ENCODE assay signal across 1 cellular context in the genomic region with DNA sequence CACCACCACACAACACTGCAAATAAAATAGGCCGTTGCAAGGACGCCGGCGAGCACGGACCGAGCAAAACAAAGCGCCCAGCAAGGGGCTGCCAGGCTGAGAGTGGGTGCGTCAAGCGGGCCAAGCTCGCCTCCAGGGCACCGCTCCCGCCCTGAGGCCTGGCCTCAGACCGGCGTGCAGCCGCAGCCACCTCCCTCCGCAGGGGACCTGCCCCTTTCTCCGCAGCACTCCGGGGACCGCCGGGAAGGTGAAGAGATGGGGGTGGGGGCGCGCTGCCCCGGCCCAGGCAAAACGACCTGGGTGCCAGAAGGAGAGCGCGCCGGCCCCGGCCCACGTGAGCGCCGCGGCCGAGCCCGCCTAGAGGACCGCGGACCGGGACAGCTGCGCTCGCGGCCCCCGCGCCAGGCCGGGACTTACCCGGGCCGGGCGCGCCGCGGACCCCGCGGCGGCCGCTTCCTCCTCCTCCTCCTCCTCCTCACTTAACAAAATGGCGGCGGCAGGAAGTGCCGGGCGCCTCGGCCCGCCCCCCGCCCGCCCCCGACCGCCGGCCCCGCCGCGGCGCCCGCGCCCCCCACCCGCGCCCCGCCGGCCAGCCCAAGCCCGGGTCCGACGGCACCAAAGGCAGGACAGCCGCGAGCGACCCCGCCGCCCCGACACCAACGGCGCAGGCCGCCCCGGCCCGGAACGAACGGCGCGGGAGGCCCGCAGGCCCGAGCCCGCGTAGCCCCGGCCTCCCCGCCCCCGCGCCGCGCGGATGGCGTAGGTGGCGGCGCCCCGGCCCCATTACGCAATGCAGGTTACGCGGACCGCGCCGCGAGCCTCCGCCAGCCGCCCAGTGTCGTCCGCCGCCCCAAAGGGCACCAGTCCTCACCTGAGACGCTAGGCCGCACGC.
TF ChIP-seq lines count a peak whose summit lies in the region.

No MANE protein-coding gene starts in this region.

TF ChIP-seq in HepG2, 621 proteins besides CTCF, POLR2A, EP300 and RAD21 (continues in another document):
- TF ChIP-seq, protein P1, sequence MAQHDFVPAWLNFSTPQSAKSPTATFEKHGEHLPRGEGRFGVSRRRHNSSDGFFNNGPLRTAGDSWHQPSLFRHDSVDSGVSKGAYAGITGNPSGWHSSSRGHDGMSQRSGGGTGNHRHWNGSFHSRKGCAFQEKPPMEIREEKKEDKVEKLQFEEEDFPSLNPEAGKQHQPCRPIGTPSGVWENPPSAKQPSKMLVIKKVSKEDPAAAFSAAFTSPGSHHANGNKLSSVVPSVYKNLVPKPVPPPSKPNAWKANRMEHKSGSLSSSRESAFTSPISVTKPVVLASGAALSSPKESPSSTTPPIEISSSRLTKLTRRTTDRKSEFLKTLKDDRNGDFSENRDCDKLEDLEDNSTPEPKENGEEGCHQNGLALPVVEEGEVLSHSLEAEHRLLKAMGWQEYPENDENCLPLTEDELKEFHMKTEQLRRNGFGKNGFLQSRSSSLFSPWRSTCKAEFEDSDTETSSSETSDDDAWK (CRISPR knock-in tag; IDR thresholded peaks at IDR 0.05): no peak
- TF ChIP-seq, protein P2, sequence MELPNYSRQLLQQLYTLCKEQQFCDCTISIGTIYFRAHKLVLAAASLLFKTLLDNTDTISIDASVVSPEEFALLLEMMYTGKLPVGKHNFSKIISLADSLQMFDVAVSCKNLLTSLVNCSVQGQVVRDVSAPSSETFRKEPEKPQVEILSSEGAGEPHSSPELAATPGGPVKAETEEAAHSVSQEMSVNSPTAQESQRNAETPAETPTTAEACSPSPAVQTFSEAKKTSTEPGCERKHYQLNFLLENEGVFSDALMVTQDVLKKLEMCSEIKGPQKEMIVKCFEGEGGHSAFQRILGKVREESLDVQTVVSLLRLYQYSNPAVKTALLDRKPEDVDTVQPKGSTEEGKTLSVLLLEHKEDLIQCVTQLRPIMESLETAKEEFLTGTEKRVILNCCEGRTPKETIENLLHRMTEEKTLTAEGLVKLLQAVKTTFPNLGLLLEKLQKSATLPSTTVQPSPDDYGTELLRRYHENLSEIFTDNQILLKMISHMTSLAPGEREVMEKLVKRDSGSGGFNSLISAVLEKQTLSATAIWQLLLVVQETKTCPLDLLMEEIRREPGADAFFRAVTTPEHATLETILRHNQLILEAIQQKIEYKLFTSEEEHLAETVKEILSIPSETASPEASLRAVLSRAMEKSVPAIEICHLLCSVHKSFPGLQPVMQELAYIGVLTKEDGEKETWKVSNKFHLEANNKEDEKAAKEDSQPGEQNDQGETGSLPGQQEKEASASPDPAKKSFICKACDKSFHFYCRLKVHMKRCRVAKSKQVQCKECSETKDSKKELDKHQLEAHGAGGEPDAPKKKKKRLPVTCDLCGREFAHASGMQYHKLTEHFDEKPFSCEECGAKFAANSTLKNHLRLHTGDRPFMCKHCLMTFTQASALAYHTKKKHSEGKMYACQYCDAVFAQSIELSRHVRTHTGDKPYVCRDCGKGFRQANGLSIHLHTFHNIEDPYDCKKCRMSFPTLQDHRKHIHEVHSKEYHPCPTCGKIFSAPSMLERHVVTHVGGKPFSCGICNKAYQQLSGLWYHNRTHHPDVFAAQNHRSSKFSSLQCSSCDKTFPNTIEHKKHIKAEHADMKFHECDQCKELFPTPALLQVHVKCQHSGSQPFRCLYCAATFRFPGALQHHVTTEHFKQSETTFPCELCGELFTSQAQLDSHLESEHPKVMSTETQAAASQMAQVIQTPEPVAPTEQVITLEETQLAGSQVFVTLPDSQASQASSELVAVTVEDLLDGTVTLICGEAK (IDR thresholded peaks at IDR 0.05): no peak
- TF ChIP-seq, protein P2 (CRISPR knock-in tag; IDR thresholded peaks at IDR 0.05): 0 out of 2 replicates have a peak, but pooled peaks have one; percentile 27
- no peak for TF ChIP-seq ZNF382 (CRISPR knock-in tag; IDR thresholded peaks at IDR 0.05; ENCODE audit: borderline replicate concordance)
- peak; percentile 70; the same call in 1 of the 2 replicates for TF ChIP-seq ZNF891 (CRISPR knock-in tag; IDR thresholded peaks at IDR 0.05)
- TF ChIP-seq AGO1 (IDR thresholded peaks at IDR 0.05; ENCODE audit: low read depth, low read length, poor library complexity, severe bottlenecking): peak; percentile 94
- no peak for TF ChIP-seq WIZ (CRISPR knock-in tag; IDR thresholded peaks at IDR 0.05)
- no peak for TF ChIP-seq NFIB (CRISPR knock-in tag; IDR thresholded peaks at IDR 0.05; ENCODE audit: borderline replicate concordance)
- TF ChIP-seq RFX3 (CRISPR knock-in tag; IDR thresholded peaks at IDR 0.05): no peak
- peak; percentile 70 for TF ChIP-seq RBFOX2 (IDR thresholded peaks at IDR 0.05; ENCODE audit: low read depth, low read length)
- TF ChIP-seq SALL2 (CRISPR knock-in tag; IDR thresholded peaks at IDR 0.05): 0 out of 2 replicates have a peak, but pooled peaks have one; percentile 5
- TF ChIP-seq, protein P3, sequence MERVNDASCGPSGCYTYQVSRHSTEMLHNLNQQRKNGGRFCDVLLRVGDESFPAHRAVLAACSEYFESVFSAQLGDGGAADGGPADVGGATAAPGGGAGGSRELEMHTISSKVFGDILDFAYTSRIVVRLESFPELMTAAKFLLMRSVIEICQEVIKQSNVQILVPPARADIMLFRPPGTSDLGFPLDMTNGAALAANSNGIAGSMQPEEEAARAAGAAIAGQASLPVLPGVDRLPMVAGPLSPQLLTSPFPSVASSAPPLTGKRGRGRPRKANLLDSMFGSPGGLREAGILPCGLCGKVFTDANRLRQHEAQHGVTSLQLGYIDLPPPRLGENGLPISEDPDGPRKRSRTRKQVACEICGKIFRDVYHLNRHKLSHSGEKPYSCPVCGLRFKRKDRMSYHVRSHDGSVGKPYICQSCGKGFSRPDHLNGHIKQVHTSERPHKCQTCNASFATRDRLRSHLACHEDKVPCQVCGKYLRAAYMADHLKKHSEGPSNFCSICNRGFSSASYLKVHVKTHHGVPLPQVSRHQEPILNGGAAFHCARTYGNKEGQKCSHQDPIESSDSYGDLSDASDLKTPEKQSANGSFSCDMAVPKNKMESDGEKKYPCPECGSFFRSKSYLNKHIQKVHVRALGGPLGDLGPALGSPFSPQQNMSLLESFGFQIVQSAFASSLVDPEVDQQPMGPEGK (CRISPR knock-in tag; IDR thresholded peaks at IDR 0.05): 0 out of 2 replicates have a peak, but pooled peaks have one; percentile 17
- peak; percentile 39; the same call in 1 of the 2 replicates for TF ChIP-seq KAT7 (CRISPR knock-in tag; IDR thresholded peaks at IDR 0.05; ENCODE audit: borderline replicate concordance)
- TF ChIP-seq GABPB1 (CRISPR knock-in tag; IDR thresholded peaks at IDR 0.05): peak; percentile 49; the same call in 1 of the 2 replicates
- 0 out of 2 replicates have a peak, but pooled peaks have one; percentile 48 for TF ChIP-seq ZSCAN21 (CRISPR knock-in tag; IDR thresholded peaks at IDR 0.05; ENCODE audit: borderline replicate concordance)
- TF ChIP-seq, protein P4, sequence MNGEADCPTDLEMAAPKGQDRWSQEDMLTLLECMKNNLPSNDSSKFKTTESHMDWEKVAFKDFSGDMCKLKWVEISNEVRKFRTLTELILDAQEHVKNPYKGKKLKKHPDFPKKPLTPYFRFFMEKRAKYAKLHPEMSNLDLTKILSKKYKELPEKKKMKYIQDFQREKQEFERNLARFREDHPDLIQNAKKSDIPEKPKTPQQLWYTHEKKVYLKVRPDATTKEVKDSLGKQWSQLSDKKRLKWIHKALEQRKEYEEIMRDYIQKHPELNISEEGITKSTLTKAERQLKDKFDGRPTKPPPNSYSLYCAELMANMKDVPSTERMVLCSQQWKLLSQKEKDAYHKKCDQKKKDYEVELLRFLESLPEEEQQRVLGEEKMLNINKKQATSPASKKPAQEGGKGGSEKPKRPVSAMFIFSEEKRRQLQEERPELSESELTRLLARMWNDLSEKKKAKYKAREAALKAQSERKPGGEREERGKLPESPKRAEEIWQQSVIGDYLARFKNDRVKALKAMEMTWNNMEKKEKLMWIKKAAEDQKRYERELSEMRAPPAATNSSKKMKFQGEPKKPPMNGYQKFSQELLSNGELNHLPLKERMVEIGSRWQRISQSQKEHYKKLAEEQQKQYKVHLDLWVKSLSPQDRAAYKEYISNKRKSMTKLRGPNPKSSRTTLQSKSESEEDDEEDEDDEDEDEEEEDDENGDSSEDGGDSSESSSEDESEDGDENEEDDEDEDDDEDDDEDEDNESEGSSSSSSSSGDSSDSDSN (CRISPR knock-in tag; IDR thresholded peaks at IDR 0.05): peak; percentile 46; the same call in 1 of the 2 replicates
- TF ChIP-seq, protein P5, sequence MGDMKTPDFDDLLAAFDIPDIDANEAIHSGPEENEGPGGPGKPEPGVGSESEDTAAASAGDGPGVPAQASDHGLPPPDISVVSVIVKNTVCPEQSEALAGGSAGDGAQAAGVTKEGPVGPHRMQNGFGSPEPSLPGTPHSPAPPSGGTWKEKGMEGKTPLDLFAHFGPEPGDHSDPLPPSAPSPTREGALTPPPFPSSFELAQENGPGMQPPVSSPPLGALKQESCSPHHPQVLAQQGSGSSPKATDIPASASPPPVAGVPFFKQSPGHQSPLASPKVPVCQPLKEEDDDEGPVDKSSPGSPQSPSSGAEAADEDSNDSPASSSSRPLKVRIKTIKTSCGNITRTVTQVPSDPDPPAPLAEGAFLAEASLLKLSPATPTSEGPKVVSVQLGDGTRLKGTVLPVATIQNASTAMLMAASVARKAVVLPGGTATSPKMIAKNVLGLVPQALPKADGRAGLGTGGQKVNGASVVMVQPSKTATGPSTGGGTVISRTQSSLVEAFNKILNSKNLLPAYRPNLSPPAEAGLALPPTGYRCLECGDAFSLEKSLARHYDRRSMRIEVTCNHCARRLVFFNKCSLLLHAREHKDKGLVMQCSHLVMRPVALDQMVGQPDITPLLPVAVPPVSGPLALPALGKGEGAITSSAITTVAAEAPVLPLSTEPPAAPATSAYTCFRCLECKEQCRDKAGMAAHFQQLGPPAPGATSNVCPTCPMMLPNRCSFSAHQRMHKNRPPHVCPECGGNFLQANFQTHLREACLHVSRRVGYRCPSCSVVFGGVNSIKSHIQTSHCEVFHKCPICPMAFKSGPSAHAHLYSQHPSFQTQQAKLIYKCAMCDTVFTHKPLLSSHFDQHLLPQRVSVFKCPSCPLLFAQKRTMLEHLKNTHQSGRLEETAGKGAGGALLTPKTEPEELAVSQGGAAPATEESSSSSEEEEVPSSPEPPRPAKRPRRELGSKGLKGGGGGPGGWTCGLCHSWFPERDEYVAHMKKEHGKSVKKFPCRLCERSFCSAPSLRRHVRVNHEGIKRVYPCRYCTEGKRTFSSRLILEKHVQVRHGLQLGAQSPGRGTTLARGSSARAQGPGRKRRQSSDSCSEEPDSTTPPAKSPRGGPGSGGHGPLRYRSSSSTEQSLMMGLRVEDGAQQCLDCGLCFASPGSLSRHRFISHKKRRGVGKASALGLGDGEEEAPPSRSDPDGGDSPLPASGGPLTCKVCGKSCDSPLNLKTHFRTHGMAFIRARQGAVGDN (CRISPR knock-in tag; IDR thresholded peaks at IDR 0.05): peak; percentile 61
- no peak for TF ChIP-seq SRF (IDR thresholded peaks at IDR 0.05; ENCODE audit: low read depth, low read length)
- TF ChIP-seq HOXA5 (CRISPR knock-in tag; IDR thresholded peaks at IDR 0.05): no peak
- TF ChIP-seq, protein P6, sequence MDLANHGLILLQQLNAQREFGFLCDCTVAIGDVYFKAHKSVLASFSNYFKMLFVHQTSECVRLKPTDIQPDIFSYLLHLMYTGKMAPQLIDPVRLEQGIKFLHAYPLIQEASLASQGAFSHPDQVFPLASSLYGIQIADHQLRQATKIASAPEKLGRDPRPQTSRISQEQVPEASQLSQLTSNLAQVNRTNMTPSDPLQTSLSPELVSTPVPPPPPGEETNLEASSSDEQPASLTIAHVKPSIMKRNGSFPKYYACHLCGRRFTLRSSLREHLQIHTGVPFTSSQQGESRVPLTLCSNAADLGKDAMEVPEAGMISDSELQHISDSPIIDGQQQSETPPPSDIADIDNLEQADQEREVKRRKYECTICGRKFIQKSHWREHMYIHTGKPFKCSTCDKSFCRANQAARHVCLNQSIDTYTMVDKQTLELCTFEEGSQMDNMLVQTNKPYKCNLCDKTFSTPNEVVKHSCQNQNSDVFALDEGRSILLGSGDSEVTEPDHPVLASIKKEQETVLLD (CRISPR knock-in tag; IDR thresholded peaks at IDR 0.05; ENCODE audit: low read depth): peak; percentile 81; the same call in 1 of the 2 replicates
- TF ChIP-seq ZNF260 (CRISPR knock-in tag; IDR thresholded peaks at IDR 0.05; ENCODE audit: borderline replicate concordance, low read depth): no peak
- TF ChIP-seq AGO2 (optimal IDR thresholded peaks at IDR 0.05; ENCODE audit: low read depth, low read length): peak; percentile 81
- TF ChIP-seq CCDC6 (CRISPR knock-in tag; IDR thresholded peaks at IDR 0.05): peak; percentile 5; the same call in 1 of the 2 replicates
- TF ChIP-seq KMT2A (CRISPR knock-in tag; IDR thresholded peaks at IDR 0.05): 0 out of 2 replicates have a peak, but pooled peaks have one; percentile 15
- TF ChIP-seq ZSCAN31 (CRISPR knock-in tag; IDR thresholded peaks at IDR 0.05; ENCODE audit: low read depth): 0 out of 2 replicates have a peak, but pooled peaks have one; percentile 35
- TF ChIP-seq KLF6 (CRISPR knock-in tag; IDR thresholded peaks at IDR 0.05): 0 out of 2 replicates have a peak, but pooled peaks have one; percentile 17
- 0 out of 2 replicates have a peak, but pooled peaks have one; percentile 6 for TF ChIP-seq ZNF446 (CRISPR knock-in tag; IDR thresholded peaks at IDR 0.05)
- TF ChIP-seq SAFB2 (CRISPR knock-in tag; IDR thresholded peaks at IDR 0.05; ENCODE audit: borderline replicate concordance, low read depth): no peak
- no peak for TF ChIP-seq ZNF510 (CRISPR knock-in tag; IDR thresholded peaks at IDR 0.05; ENCODE audit: low read depth)
- TF ChIP-seq SIN3A (IDR thresholded peaks at IDR 0.05; ENCODE audit: borderline replicate concordance, low read depth, low read length): peak; percentile 51; the same call in 1 of the 2 replicates
- peak; percentile 72 for TF ChIP-seq ZFY (CRISPR knock-in tag; IDR thresholded peaks at IDR 0.05)
- TF ChIP-seq CEBPB (IDR thresholded peaks at IDR 0.05; ENCODE audit: borderline replicate concordance, low read depth, low read length): peak; percentile 92
- TF ChIP-seq ZNF274 (CRISPR knock-in tag; IDR thresholded peaks at IDR 0.05): 0 out of 2 replicates have a peak, but pooled peaks have one; percentile 40
